Comparison of ENCODE assay signal across 8 cellular contexts in the genomic region with DNA sequence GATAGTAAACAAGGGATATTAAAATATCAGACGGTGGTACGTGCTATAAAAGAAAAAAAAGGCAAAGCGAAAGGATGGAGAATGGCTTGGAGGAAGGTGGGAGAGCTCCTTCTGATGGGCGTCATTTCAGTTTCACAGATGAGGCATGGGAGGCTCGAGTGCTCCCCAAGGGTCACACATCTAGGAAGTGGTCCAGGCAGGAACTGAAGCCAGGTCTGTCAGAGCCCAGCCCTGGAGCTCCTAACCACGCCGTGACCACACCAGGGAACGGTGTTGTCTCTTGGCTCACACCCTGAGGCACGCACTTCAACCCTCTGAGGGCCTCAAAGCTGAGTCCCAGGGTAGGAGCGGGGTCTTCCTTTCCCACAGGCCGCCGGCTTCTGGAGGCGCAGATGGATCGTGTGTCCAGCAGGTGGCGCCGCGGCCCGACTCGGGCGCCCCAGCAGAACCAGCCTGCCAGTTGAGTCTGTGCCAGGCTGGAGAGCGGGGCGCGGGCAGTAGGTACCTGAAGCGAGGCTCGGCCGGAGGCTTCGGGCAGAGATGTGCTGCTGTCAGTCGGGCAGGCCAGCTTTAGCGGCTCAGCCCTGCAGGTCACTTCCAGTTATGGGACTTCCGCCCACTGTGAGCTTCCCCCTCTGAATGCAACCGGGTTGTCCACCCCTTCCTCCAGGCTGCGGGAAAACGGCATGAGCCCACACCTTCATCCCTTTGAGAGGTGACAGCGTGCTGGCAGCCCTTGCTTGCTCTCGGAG.
DNase-seq lines count a peak whose midpoint lies in the region; ATAC-seq and TF ChIP-seq lines count a peak whose summit lies in the region.

No MANE protein-coding gene starts in this region.

- H3K9me3 ChIP-seq in Loucy (ENCODE audit: insufficient read depth, low read depth, low read length): peaks cover 4% of the 10 kb centered on the region; the same call in 1 of the 2 replicates
- H3K9me3 ChIP-seq in breast epithelium: no peaks in the 10 kb centered on the region

- no peak for TF ChIP-seq POLR2A in breast epithelium (IDR thresholded peaks at IDR 0.05)

- H4K20me1 ChIP-seq in Loucy (ENCODE audit: insufficient read depth, low read length, poor library complexity, severe bottlenecking): no peaks in the 10 kb centered on the region

- H3K27ac ChIP-seq in breast epithelium: no peak overlapping the region

- no peak for ATAC-seq in HG02885 (IDR thresholded peaks at IDR 0.05; ENCODE audit: poor library complexity, unreplicated experiment)

- H3K4me1 ChIP-seq in Loucy (ENCODE audit: insufficient read depth, low read length, poor library complexity, severe bottlenecking): no peaks in the 10 kb centered on the region
- H3K4me1 ChIP-seq in breast epithelium: peaks cover 0 to 3% of the 10 kb centered on the region in 2 donors

- no peak overlapping the region for H3K9ac ChIP-seq in Loucy (ENCODE audit: low read depth, low read length, poor library complexity, severe bottlenecking)

- H3K36me3 ChIP-seq in Loucy (ENCODE audit: insufficient read depth, low read length): no peaks in the 10 kb centered on the region
- H3K36me3 ChIP-seq in breast epithelium: no peaks in the 10 kb centered on the region

- peak; percentile 72 for DNase-seq in GM10266 (ENCODE audit: extremely low spot score)
- DNase-seq in T-helper 9 cell: peak; percentile 26
- DNase-seq in breast epithelium (ENCODE audit: low spot score in 2 of 2): peak; percentile 21 to 61
- DNase-seq in islet precursor cell: peak; percentile 87
- DNase-seq in stimulated activated CD4-positive, alpha-beta T cell treated with anti-CD3 and anti-CD28 coated beads, Interleukin-12 subunit alpha, Interleukin-12 subunit beta, amount 100 ng/mL, for 4 hours: peak; percentile 56
- DNase-seq in effector CD8-positive, alpha-beta T cell (lab: John Stamatoyannopoulos, UW): no peak

- H3K27me3 ChIP-seq in Loucy (ENCODE audit: insufficient read depth, low read length, poor library complexity, severe bottlenecking) (no peaks in the 10 kb centered on the region), breast epithelium (peaks cover 0 to 28% of the 10 kb centered on the region in 2 donors)

- H2AFZ ChIP-seq in Loucy (ENCODE audit: low read length): no peak overlapping the region; the same call in 1 of the 2 replicates

- no peak overlapping the region for H3K4me2 ChIP-seq in Loucy (ENCODE audit: low read depth, low read length, poor library complexity, severe bottlenecking)

- no peak overlapping the region for H3K4me3 ChIP-seq in Loucy (ENCODE audit: low read length, poor library complexity, severe bottlenecking)
- peak overlapping the region; percentile 12 to 60 (median 35) for H3K4me3 ChIP-seq in breast epithelium

- H3K9me2 ChIP-seq in Loucy (replicated peaks; ENCODE audit: low read depth, low read length): no peaks in the 10 kb centered on the region

- H3F3A ChIP-seq in Loucy (ENCODE audit: low read depth): no peaks in the 10 kb centered on the region

- H3K79me2 ChIP-seq in Loucy (ENCODE audit: insufficient read depth, low read length): no peaks in the 10 kb centered on the region

- intact Hi-C loops in breast epithelium (cut with DNase I; ENCODE audit: low total_unique reads): loop anchor here (10.0 kb wide), 1 partner anchor 116 kb away; no protein-coding TSS in a partner anchor

- TF ChIP-seq CTCF in GM10266 (IDR thresholded peaks at IDR 0.05; ENCODE audit: control insufficient read depth, insufficient read depth, low read depth, missing control alignments) (peak; percentile 72), Loucy (conservative IDR thresholded peaks at IDR 0.05; ENCODE audit: low read length) (peak; percentile 78), breast epithelium (IDR thresholded peaks at IDR 0.05) (peak; percentile 66 to 68 (median 67))
